In the genomic region with DNA sequence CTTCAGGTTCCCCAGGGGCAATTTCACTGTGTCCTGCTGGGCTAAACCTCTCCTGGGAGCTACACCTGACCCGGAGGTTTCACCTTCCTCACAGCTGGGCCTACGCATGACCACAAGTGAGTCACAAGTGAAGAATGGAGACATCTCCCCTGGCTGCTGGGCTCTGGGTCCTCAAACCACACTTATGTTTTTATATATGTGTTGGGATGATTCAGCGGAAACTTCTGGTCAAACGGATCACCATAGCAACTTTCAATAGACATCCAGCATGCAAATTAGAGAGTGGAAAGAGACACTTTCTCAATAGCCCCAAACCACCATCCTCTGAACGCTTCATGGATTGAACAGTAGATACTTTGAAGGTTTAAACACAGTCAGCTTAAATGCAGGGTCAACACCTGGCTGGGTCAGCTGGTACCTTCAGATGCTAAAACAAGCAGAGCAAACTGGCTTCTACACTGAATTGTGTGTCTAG, we compare ENCODE assay signal across 8 cellular contexts. TPM values are rescaled to one million over a fixed set of nuclear protein-coding genes. Genes with fewer than 3 reads are reported as not detected.
A peak's percentile ranks its signal among the peaks of the same experiment; 100 is the strongest.
DNase-seq lines count a peak whose midpoint lies in the region; ATAC-seq lines count a peak whose summit lies in the region.

No MANE protein-coding gene starts in this region.

- ATAC-seq in GM18870 (IDR thresholded peaks at IDR 0.05; ENCODE audit: unreplicated experiment) (peak; percentile 93), HG02981 (IDR thresholded peaks at IDR 0.05; ENCODE audit: unreplicated experiment) (peak; percentile 89)
- peak; percentile 94 to 96 for ATAC-seq in activated CD4-positive, CD25-positive, alpha-beta regulatory T cell treated with anti-CD3 and anti-CD28 coated beads, Interleukin-2, amount 50 U/mL, for 24 hours

- peaks cover 10 to 21% of the 10 kb centered on the region in 2 donors for H3K4me1 Mint-ChIP-seq in immature natural killer cell

- peak overlapping the region in 5 of 6 donors; percentile 14 to 91 (median 33) for H3K27ac Mint-ChIP-seq in immature natural killer cell

- no peaks in the 10 kb centered on the region for H3K9me3 Mint-ChIP-seq in immature natural killer cell

- no peaks in the 10 kb centered on the region for H3K36me3 Mint-ChIP-seq in immature natural killer cell

- H3K4me3 Mint-ChIP-seq in immature natural killer cell = peak overlapping the region in 4 of 5 donors; percentile 13 to 38 (median 18)

- peaks cover 9 to 17% (median 11%) of the 10 kb centered on the region in 3 donors for H3K27me3 Mint-ChIP-seq in immature natural killer cell (ENCODE audit: low read depth in 3 of 3)

- DNase-seq in immature natural killer cell (peak; percentile 47 to 68 (median 60)), T-helper 9 cell (no peak), cortex of kidney (lab: John Stamatoyannopoulos, UW) (no peak), NCI-H524 treated with DMSO at 0.1 percent for 48 hours (lab: John Stamatoyannopoulos, UW) (no peak), NCI-H2227 treated with DMSO at 0.1 percent for 48 hours (lab: John Stamatoyannopoulos, UW) (no peak)

RNA-seq across cellular contexts. Expression of gene MAF, which starts 28.0 kb away (rescaled TPM):
- polyA plus RNA-seq in immature natural killer cell = 1 to 10 TPM in 1 of 3 donors, under 1 TPM in 2; 0.93 to 1.9 (median 0.96) TPM

Comparison
In these comparisons a context has a peak if more than half of its experiments do, and no peak if none do; other contexts are left out.
1. DNase-seq: peak in immature natural killer cell (3 of 3); none in T-helper 9 cell (single experiment), cortex of kidney (single experiment), NCI-H524 treated with DMSO at 0.1 percent for 48 hours (single experiment) and NCI-H2227 treated with DMSO at 0.1 percent for 48 hours (single experiment).
2. Peak in every context shown above with its lines, with median percentiles within 50 percentile points of each other: ATAC-seq.